8 cellular contexts compared by ENCODE assay signal in the genomic region with DNA sequence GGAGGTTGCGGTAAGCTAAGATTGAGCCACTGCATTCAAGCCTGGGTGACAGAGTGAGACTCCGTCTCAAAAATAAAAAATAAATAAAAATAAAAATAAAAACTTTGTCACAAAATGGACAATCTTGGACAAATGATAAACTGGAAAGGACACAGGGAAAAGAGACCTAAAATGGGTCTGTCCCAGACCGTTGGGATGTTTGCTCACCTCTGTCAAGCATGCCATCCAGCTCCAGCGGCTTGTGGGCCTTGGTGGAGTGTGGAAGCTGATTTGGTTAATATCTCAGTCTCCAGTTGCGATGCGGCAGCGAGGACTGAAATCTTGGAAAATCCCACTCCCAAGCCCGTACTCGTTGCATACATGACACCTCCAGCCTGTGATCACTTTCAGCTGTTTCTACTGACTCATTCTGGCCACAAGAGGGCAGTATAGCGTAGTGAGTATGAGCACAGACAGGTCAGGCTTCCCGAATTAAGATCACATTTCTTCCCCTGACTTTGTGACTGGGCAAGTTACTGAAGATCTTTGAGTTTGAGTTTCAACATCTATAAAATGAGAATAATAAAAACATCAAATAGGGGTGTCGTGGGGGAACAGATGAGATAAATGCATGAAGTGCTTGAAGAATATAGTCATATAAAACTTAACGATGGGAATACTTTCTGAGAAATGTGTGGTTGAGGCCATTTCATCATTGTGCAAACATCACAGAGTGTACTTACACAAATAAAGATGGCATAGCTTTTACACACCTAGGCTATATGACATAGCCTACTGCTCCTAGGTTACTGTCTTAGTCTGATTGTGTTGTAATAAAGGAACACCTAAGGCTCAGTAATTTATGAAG. TPM values are rescaled to one million over a fixed set of nuclear protein-coding genes. Genes with fewer than 3 reads are reported as not detected.
DNase-seq lines count a peak whose midpoint lies in the region; ATAC-seq and TF ChIP-seq lines count a peak whose summit lies in the region.

No MANE protein-coding gene starts in this region.

- no peaks in the 10 kb centered on the region for H3K36me3 ChIP-seq in right lobe of liver

- H3K27ac ChIP-seq in right lobe of liver, result no peak overlapping the region

- no peak overlapping the region for H3K27ac Mint-ChIP-seq in activated CD4-positive, alpha-beta T cell treated with anti-CD3 and anti-CD28 coated beads, Interleukin-2, amount 10 ng/mL, durations not matched to agents 7 days and 5 days

- no peak for TF ChIP-seq POLR2A in right lobe of liver (IDR thresholded peaks at IDR 0.05)

- DNase-seq in Ammon's horn (ENCODE audit: low spot score) (peak; percentile 96), NCI-H510A treated with DMSO at 0.1 percent for 48 hours (lab: John Stamatoyannopoulos, UW) (peak; percentile 66), dedifferentiated amniotic fluid mesenchymal stem cell (ENCODE audit: extremely low spot score) (peak; percentile 89), right lobe of liver (peak in 1 of 3 donors; percentile 71)
- DNase-seq in activated CD4-positive, alpha-beta T cell treated with anti-CD3 and anti-CD28 coated beads, Interleukin-2, amount 10 ng/mL, durations not matched to agents 7 days and 5 days, result peak; percentile 81
- peak; percentile 42 for DNase-seq in stimulated activated CD8-positive, alpha-beta memory T cell treated with anti-CD3 and anti-CD28 coated beads, Interleukin-12 subunit alpha, Interleukin-12 subunit beta, amount 100 ng/mL, for 1 hour (ENCODE audit: low read depth)

- no peak overlapping the region for H3K4me3 ChIP-seq in right lobe of liver

- H3K9me3 ChIP-seq in right lobe of liver, result no peaks in the 10 kb centered on the region

- WGBS in right lobe of liver (ENCODE audit: insufficient coverage, low coverage, low lambda C conversion rate, missing lambda C conversion rate), result 17% methylated on average over 13 of the region's 13 CpGs

- peak; percentile 77 to 94 (median 89) for TF ChIP-seq CTCF in right lobe of liver (IDR thresholded peaks at IDR 0.05)

- H3K36me3 Mint-ChIP-seq in activated CD4-positive, alpha-beta T cell treated with anti-CD3 and anti-CD28 coated beads, Interleukin-2, amount 10 ng/mL, durations not matched to agents 7 days and 5 days (ENCODE audit: low read depth), result no peaks in the 10 kb centered on the region

- H3K4me1 ChIP-seq in right lobe of liver, result peaks cover 0 to 9% (median 0%) of the 10 kb centered on the region in 4 donors

- ATAC-seq in GM19035 (IDR thresholded peaks at IDR 0.05; ENCODE audit: unreplicated experiment) (peak; percentile 84), HG03432 (IDR thresholded peaks at IDR 0.05; ENCODE audit: unreplicated experiment) (peak; percentile 88), right lobe of liver (peak; percentile 97 to 100 (median 98))

- no peaks in the 10 kb centered on the region for H3K4me1 Mint-ChIP-seq in activated CD4-positive, alpha-beta T cell treated with anti-CD3 and anti-CD28 coated beads, Interleukin-2, amount 10 ng/mL, durations not matched to agents 7 days and 5 days

- CTCF ChIA-PET in activated CD4-positive, alpha-beta T cell treated with anti-CD3 and anti-CD28 coated beads, Interleukin-2, amount 10 ng/mL, durations not matched to agents 7 days and 5 days (lab: Charles Lee), result interaction anchor here (0.6 to 1.3 kb wide), 4 partner anchors 11 to 438 kb away, joined by 3 to 6 read pairs (median 4); no protein-coding TSS in a partner anchor

- H3K9me3 Mint-ChIP-seq in activated CD4-positive, alpha-beta T cell treated with anti-CD3 and anti-CD28 coated beads, Interleukin-2, amount 10 ng/mL, durations not matched to agents 7 days and 5 days, result no peaks in the 10 kb centered on the region

- H3K27me3 ChIP-seq in right lobe of liver, result no peaks in the 10 kb centered on the region

- intact Hi-C loops in right lobe of liver (cut with DNase I), result loop anchor here in 1 of 2 donors (5.0 kb wide), 1 partner anchor 49 kb away; no protein-coding TSS in a partner anchor

- H3K4me3 Mint-ChIP-seq in activated CD4-positive, alpha-beta T cell treated with anti-CD3 and anti-CD28 coated beads, Interleukin-2, amount 10 ng/mL, durations not matched to agents 7 days and 5 days, result no peak overlapping the region

- H3K27me3 Mint-ChIP-seq in activated CD4-positive, alpha-beta T cell treated with anti-CD3 and anti-CD28 coated beads, Interleukin-2, amount 10 ng/mL, durations not matched to agents 7 days and 5 days, result peaks cover 23% of the 10 kb centered on the region

- POLR2A ChIA-PET in activated CD4-positive, alpha-beta T cell treated with anti-CD3 and anti-CD28 coated beads, Interleukin-2, amount 10 ng/mL, durations not matched to agents 7 days and 5 days (lab: Charles Lee), result interaction anchor here (0.6 kb wide), 1 partner anchor 17 kb away, joined by 6 read pairs; no protein-coding TSS in a partner anchor

RNA-seq across cellular contexts. Expression of gene MOBP, which starts 19.6 kb away (rescaled TPM):
- total RNA-seq in activated CD4-positive, alpha-beta T cell treated with anti-CD3 and anti-CD28 coated beads, Interleukin-2, amount 10 ng/mL, durations not matched to agents 7 days and 5 days, result not detected
- total RNA-seq in right lobe of liver, result not detected

RNA-seq across cellular contexts. Expression of gene RPSA, which starts 41.3 kb away (rescaled TPM):
- 1,000 to 10,000 TPM; 1,760 to 1,774 TPM for total RNA-seq in activated CD4-positive, alpha-beta T cell treated with anti-CD3 and anti-CD28 coated beads, Interleukin-2, amount 10 ng/mL, durations not matched to agents 7 days and 5 days
- 100 to 1,000 TPM; 209 to 448 (median 268) TPM for total RNA-seq in right lobe of liver
